20 cellular contexts compared by ENCODE assay signal in the genomic region with DNA sequence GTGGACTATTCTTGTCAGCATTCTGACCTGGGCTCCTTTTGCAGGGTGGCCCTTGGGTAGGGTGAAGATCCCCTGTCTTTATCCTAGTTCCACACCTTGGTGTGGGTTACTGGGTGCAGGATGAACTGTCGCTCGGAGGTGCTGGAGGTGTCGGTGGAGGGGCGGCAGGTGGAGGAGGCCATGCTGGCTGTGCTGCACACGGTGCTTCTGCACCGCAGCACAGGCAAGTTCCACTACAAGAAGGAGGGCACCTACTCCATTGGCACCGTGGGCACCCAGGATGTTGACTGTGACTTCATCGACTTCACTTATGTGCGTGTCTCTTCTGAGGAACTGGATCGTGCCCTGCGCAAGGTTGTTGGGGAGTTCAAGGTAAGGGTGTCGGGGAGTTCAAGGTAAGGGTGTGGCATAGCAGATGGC. TPM values are rescaled to one million over a fixed set of nuclear protein-coding genes. Genes with fewer than 3 reads are reported as not detected.
A peak's percentile ranks its signal among the peaks of the same experiment; 100 is the strongest.
DNase-seq lines count a peak whose midpoint lies in the region; ATAC-seq and TF ChIP-seq lines count a peak whose summit lies in the region.
"Had no signal": no experiment of that assay in that cellular context is flagged by ENCODE, and none has a peak within 500 bp of the region (broad histone marks: within the 10 kb centered on the region; RNA-seq: fewer than 3 reads in every experiment).

No MANE protein-coding gene starts in this region.

- intact Hi-C loops in activated CD4-positive, alpha-beta T cell treated with anti-CD3 and anti-CD28 coated beads, Interleukin-2, amount 10 ng/mL, durations not matched to agents 24 days and 14 days (cut with micrococcal nuclease): no loop called here

- H3K4me1 ChIP-seq in suprapubic skin: peaks cover 40% of the 10 kb centered on the region

- no peaks in the 10 kb centered on the region for H3K9me3 ChIP-seq in suprapubic skin
- H3K9me3 ChIP-seq: esophagus muscularis mucosa, right atrium auricular region had no signal

- no peaks in the 10 kb centered on the region for H3K27me3 ChIP-seq in suprapubic skin
- H3K27me3 ChIP-seq: esophagus muscularis mucosa, hepatocyte, right atrium auricular region had no signal

- no peak overlapping the region for H3K4me3 ChIP-seq in suprapubic skin
- H3K4me3 ChIP-seq: esophagus muscularis mucosa, hepatocyte, right atrium auricular region had no signal

- 87% methylated on average over 7 of the region's 12 CpGs for WGBS in suprapubic skin

- H3K4me3 Mint-ChIP-seq in activated CD4-positive, alpha-beta T cell treated with anti-CD3 and anti-CD28 coated beads, Interleukin-2, amount 10 ng/mL, durations not matched to agents 24 days and 14 days: peak overlapping the region; percentile 5
- H3K4me3 Mint-ChIP-seq in HFFc6: peak overlapping the region; percentile 46
- peak overlapping the region in 3 of 5 experiments; percentile 13 to 81 (median 49) for H3K4me3 Mint-ChIP-seq in brain
- no peak overlapping the region for H3K4me3 Mint-ChIP-seq in progenitor cell of endocrine pancreas (ENCODE audit: low read depth)

- no peak for TF ChIP-seq EP300 in suprapubic skin (IDR thresholded peaks at IDR 0.05)

- H3K36me3 ChIP-seq in suprapubic skin: peaks cover 39% of the 10 kb centered on the region

- DNase-seq in activated CD4-positive, alpha-beta T cell treated with anti-CD3 and anti-CD28 coated beads, Interleukin-2, amount 10 ng/mL, durations not matched to agents 24 days and 14 days: no peak
- no peak for DNase-seq in activated CD4-positive, alpha-beta T cell treated with anti-CD3 and anti-CD28 coated beads, Interleukin-2, amount 50 U/mL, for 48 hours
- DNase-seq in HFFc6: no peak
- no peak for DNase-seq in progenitor cell of endocrine pancreas (ENCODE audit: low spot score, unreplicated experiment)
- no peak for DNase-seq in HK-2 (ENCODE audit: unreplicated experiment)
- DNase-seq in suprapubic skin (ENCODE audit: low spot score in 2 of 2): no peak
- DNase-seq: activated CD8-positive, alpha-beta memory T cell treated with anti-CD3 and anti-CD28 coated beads, Interleukin-2, amount 50 U/mL, for 48 hours; amniotic stem cell; left colon; NCI-H1105 treated with DMSO at 0.1 percent for 48 hours; NCI-H226; stimulated activated CD4-positive, alpha-beta T cell treated with anti-CD3 and anti-CD28 coated beads, Interleukin-4, amount 100 ng/mL, for 24 hours had no signal

- H3K9me3 Mint-ChIP-seq in activated CD4-positive, alpha-beta T cell treated with anti-CD3 and anti-CD28 coated beads, Interleukin-2, amount 10 ng/mL, durations not matched to agents 24 days and 14 days: no peaks in the 10 kb centered on the region
- H3K9me3 Mint-ChIP-seq in HFFc6: no peaks in the 10 kb centered on the region
- H3K9me3 Mint-ChIP-seq in brain: peaks cover 0 to 2% (median 0%) of the 10 kb centered on the region in 5 experiments
- no peaks in the 10 kb centered on the region for H3K9me3 Mint-ChIP-seq in progenitor cell of endocrine pancreas (ENCODE audit: low read depth)

- no peak overlapping the region for H3K27ac ChIP-seq in suprapubic skin
- H3K27ac ChIP-seq: hepatocyte, right atrium auricular region, VCaP had no signal

- no peaks in the 10 kb centered on the region for H3K27me3 Mint-ChIP-seq in activated CD4-positive, alpha-beta T cell treated with anti-CD3 and anti-CD28 coated beads, Interleukin-2, amount 10 ng/mL, durations not matched to agents 24 days and 14 days
- peaks cover 1% of the 10 kb centered on the region; the same call in 1 of the 2 replicates for H3K27me3 Mint-ChIP-seq in HFFc6 (ENCODE audit: insufficient read depth)
- H3K27me3 Mint-ChIP-seq in brain: peaks cover 13% of the 10 kb centered on the region
- H3K27me3 Mint-ChIP-seq in progenitor cell of endocrine pancreas: no peaks in the 10 kb centered on the region

- no peak for TF ChIP-seq POLR2A in suprapubic skin (IDR thresholded peaks at IDR 0.05)

- peaks cover 39% of the 10 kb centered on the region for H3K4me1 Mint-ChIP-seq in activated CD4-positive, alpha-beta T cell treated with anti-CD3 and anti-CD28 coated beads, Interleukin-2, amount 10 ng/mL, durations not matched to agents 24 days and 14 days
- H3K4me1 Mint-ChIP-seq in HFFc6 (ENCODE audit: low read depth) (peaks cover 76% of the 10 kb centered on the region), brain (peaks cover 50% of the 10 kb centered on the region), progenitor cell of endocrine pancreas (ENCODE audit: low read depth) (peaks cover 16% of the 10 kb centered on the region)

- no peak for ATAC-seq in HG02763 (IDR thresholded peaks at IDR 0.05; ENCODE audit: unreplicated experiment)
- ATAC-seq: left colon had no signal

- peak overlapping the region; percentile 2 for H3K27ac Mint-ChIP-seq in activated CD4-positive, alpha-beta T cell treated with anti-CD3 and anti-CD28 coated beads, Interleukin-2, amount 10 ng/mL, durations not matched to agents 24 days and 14 days
- peak overlapping the region; percentile 79 for H3K27ac Mint-ChIP-seq in HFFc6
- peak overlapping the region in 4 of 5 experiments; percentile 7 to 64 (median 12) for H3K27ac Mint-ChIP-seq in brain
- H3K27ac Mint-ChIP-seq in progenitor cell of endocrine pancreas: peak overlapping the region; percentile 49

- H3K36me3 Mint-ChIP-seq in activated CD4-positive, alpha-beta T cell treated with anti-CD3 and anti-CD28 coated beads, Interleukin-2, amount 10 ng/mL, durations not matched to agents 24 days and 14 days (ENCODE audit: low read depth): peaks cover 49% of the 10 kb centered on the region
- H3K36me3 Mint-ChIP-seq in HFFc6 (ENCODE audit: low read depth) (peaks cover 50% of the 10 kb centered on the region), brain (peaks cover 57% of the 10 kb centered on the region), progenitor cell of endocrine pancreas (ENCODE audit: insufficient read depth) (peaks cover 17% of the 10 kb centered on the region)

- TF ChIP-seq CTCF in HFFc6 (IDR thresholded peaks at IDR 0.05): no peak
- no peak for TF ChIP-seq CTCF in brain (conservative IDR thresholded peaks at IDR 0.05)
- no peak for TF ChIP-seq CTCF in progenitor cell of endocrine pancreas (IDR thresholded peaks at IDR 0.05; ENCODE audit: unreplicated experiment)
- no peak for TF ChIP-seq CTCF in suprapubic skin (IDR thresholded peaks at IDR 0.05)

RNA-seq across cellular contexts. Expression of gene ATG101, which starts 3.8 kb away (rescaled TPM):
- 51.2 and 61.4 TPM in 2 replicates for total RNA-seq in activated CD4-positive, alpha-beta T cell treated with anti-CD3 and anti-CD28 coated beads, Interleukin-2, amount 10 ng/mL, durations not matched to agents 24 days and 14 days
- 10 to 100 TPM; 62.1 to 73.6 (median 66.6) TPM for total RNA-seq in HFFc6 (2021; fragmentation: NEBNext Ultra II Directional; extraction: Animal tissue kit (Norgen Biotek cat#: 25700))
- polyA plus RNA-seq in brain (ENCODE audit: insufficient read depth, low read depth, low replicate concordance): 52.5 TPM
- 23.5 and 26.4 TPM in 2 replicates for total RNA-seq in progenitor cell of endocrine pancreas
- total RNA-seq in suprapubic skin: 10 to 100 TPM; 39.5 to 76.1 (median 56.5) TPM

RNA-seq across cellular contexts. Expression of gene SMIM41, which starts 6.0 kb away (rescaled TPM):
- 0.19 TPM in 1 of 2 replicates, not detected in the other for total RNA-seq in activated CD4-positive, alpha-beta T cell treated with anti-CD3 and anti-CD28 coated beads, Interleukin-2, amount 10 ng/mL, durations not matched to agents 24 days and 14 days
- total RNA-seq in HFFc6 (2021; fragmentation: NEBNext Ultra II Directional; extraction: Animal tissue kit (Norgen Biotek cat#: 25700)): not detected
- polyA plus RNA-seq in brain (ENCODE audit: insufficient read depth, low read depth, low replicate concordance): not detected
- total RNA-seq in progenitor cell of endocrine pancreas (not detected in 2 replicates), suprapubic skin (under 1 TPM in 2 of 4 donors, not detected in 2; 0.51 to 0.57 TPM)
- total RNA-seq: hepatocyte, myocyte, SK-MEL-5 had no signal
- polyA plus RNA-seq: hepatocyte had no signal

RNA-seq across cellular contexts. Expression of gene NR4A1, which starts 22.3 kb away (rescaled TPM):
- total RNA-seq in activated CD4-positive, alpha-beta T cell treated with anti-CD3 and anti-CD28 coated beads, Interleukin-2, amount 10 ng/mL, durations not matched to agents 24 days and 14 days: 55.0 and 57.7 TPM in 2 replicates
- total RNA-seq in HFFc6 (2021; fragmentation: NEBNext Ultra II Directional; extraction: Animal tissue kit (Norgen Biotek cat#: 25700)): 10 to 100 TPM; 10.3 to 46.6 (median 43.6) TPM
- 26.2 TPM for polyA plus RNA-seq in brain (ENCODE audit: insufficient read depth, low read depth, low replicate concordance)
- total RNA-seq in progenitor cell of endocrine pancreas (21.7 and 22.8 TPM in 2 replicates), suprapubic skin (100 to 1,000 TPM; 141 to 775 (median 422) TPM)

Comparison
In these comparisons a context has a peak if more than half of its experiments do, and no peak if none do; other contexts are left out.
1. H3K27ac Mint-ChIP-seq: peak in every context shown above with its lines; median percentile 79 in HFFc6; 49 in progenitor cell of endocrine pancreas; 12 in brain; 2 in activated CD4-positive, alpha-beta T cell treated with anti-CD3 and anti-CD28 coated beads, Interleukin-2, amount 10 ng/mL, durations not matched to agents 24 days and 14 days.